ENCODE assay signal across 2 cellular contexts in genomic region chr3:82927309-82928253, GRCh38.
TF ChIP-seq lines count a peak whose summit lies in the region.

No MANE protein-coding gene starts in this region.

TF ChIP-seq in A549, 52 proteins besides CTCF, POLR2A, EP300 and RAD21:
- no peak for TF ChIP-seq HMGXB4 (CRISPR knock-in tag; IDR thresholded peaks at IDR 0.05; ENCODE audit: borderline replicate concordance)
- no peak for TF ChIP-seq EHMT2 (IDR thresholded peaks at IDR 0.05; ENCODE audit: low read depth)
- TF ChIP-seq SREBF2 (IDR thresholded peaks at IDR 0.05) = no peak
- TF ChIP-seq RCOR1 (IDR thresholded peaks at IDR 0.05; ENCODE audit: low read depth, low read length) = no peak
- TF ChIP-seq FOSB (CRISPR knock-in tag; IDR thresholded peaks at IDR 0.05) = no peak
- no peak for TF ChIP-seq HEYL (CRISPR knock-in tag; IDR thresholded peaks at IDR 0.05)
- TF ChIP-seq PBX3 (IDR thresholded peaks at IDR 0.05) = no peak
- no peak for TF ChIP-seq ZC3H11A (IDR thresholded peaks at IDR 0.05)

TF ChIP-seq in HepG2, 621 proteins besides CTCF, POLR2A, EP300 and RAD21:
- peak; percentile 46; the same call in 1 of the 2 replicates for TF ChIP-seq ARID5B (CRISPR knock-in tag; IDR thresholded peaks at IDR 0.05)
- no peak for TF ChIP-seq ZNF780A (CRISPR knock-in tag; IDR thresholded peaks at IDR 0.05)
- 0 out of 2 replicates have a peak, but pooled peaks have one; percentile 15 for TF ChIP-seq CREM (IDR thresholded peaks at IDR 0.05)
- no peak for TF ChIP-seq CREM (CRISPR knock-in tag; IDR thresholded peaks at IDR 0.05)
- TF ChIP-seq MAFF (IDR thresholded peaks at IDR 0.05; ENCODE audit: low read depth, low read length) = peak; percentile 64
- peak; percentile 57; the same call in 1 of the 2 replicates for TF ChIP-seq NFE2L2 (IDR thresholded peaks at IDR 0.05; ENCODE audit: low read length)
- TF ChIP-seq MEF2D (CRISPR knock-in tag; IDR thresholded peaks at IDR 0.05) = no peak
- 0 out of 2 replicates have a peak, but pooled peaks have one; percentile 51 for TF ChIP-seq FOXA1 (IDR thresholded peaks at IDR 0.05)
- 0 out of 2 replicates have a peak, but pooled peaks have one; percentile 24 for TF ChIP-seq FOXA1 (CRISPR knock-in tag; IDR thresholded peaks at IDR 0.05)
- TF ChIP-seq PAXIP1 (CRISPR knock-in tag; conservative IDR thresholded peaks at IDR 0.05) = peak; percentile 53
- peak; percentile 41; the same call in 1 of the 2 replicates for TF ChIP-seq NCOR1 (IDR thresholded peaks at IDR 0.05; ENCODE audit: borderline replicate concordance, low read length)
- TF ChIP-seq ASH2L (IDR thresholded peaks at IDR 0.05; ENCODE audit: insufficient read length, low read depth, low read length) = peak; percentile 13
- TF ChIP-seq FOXA3 (CRISPR knock-in tag; IDR thresholded peaks at IDR 0.05) = peak; percentile 60; the same call in 1 of the 2 replicates
- peak; percentile 48; the same call in 1 of the 2 replicates for TF ChIP-seq ISL2 (CRISPR knock-in tag; IDR thresholded peaks at IDR 0.05)
- no peak for TF ChIP-seq SETDB1 (CRISPR knock-in tag; IDR thresholded peaks at IDR 0.05; ENCODE audit: borderline replicate concordance)
- TF ChIP-seq ARID3A (IDR thresholded peaks at IDR 0.05; ENCODE audit: low read depth, low read length) = peak; percentile 93
- peak; percentile 38; the same call in 1 of the 2 replicates for TF ChIP-seq GATAD2A (CRISPR knock-in tag; IDR thresholded peaks at IDR 0.05)
- peak; percentile 32 to 68; a peak in 3 of 4 replicates for TF ChIP-seq MAFK (conservative IDR thresholded peaks at IDR 0.05 in 1 of 2, IDR thresholded peaks at IDR 0.05 in 1 of 2; ENCODE audit: low read length in 2 of 2)
- peak; percentile 42 for TF ChIP-seq HNF4A (CRISPR knock-in tag; IDR thresholded peaks at IDR 0.05)
- 0 out of 2 replicates have a peak, but pooled peaks have one; percentile 22 for TF ChIP-seq ZGPAT (CRISPR knock-in tag; IDR thresholded peaks at IDR 0.05)
- peak; percentile 46; the same call in 1 of the 2 replicates for TF ChIP-seq CEBPB (IDR thresholded peaks at IDR 0.05; ENCODE audit: borderline replicate concordance, low read depth, low read length)
- TF ChIP-seq HMGA1 (CRISPR knock-in tag; conservative IDR thresholded peaks at IDR 0.05) = no peak
